In genomic region chr17:17075037-17075755, GRCh38 we compare ENCODE assay signal across 10 cellular contexts. TPM values are rescaled to one million over a fixed set of nuclear protein-coding genes. Genes with fewer than 3 reads are reported as not detected.
DNase-seq lines count a peak whose midpoint lies in the region; ATAC-seq, FAIRE-seq and TF ChIP-seq lines count a peak whose summit lies in the region.
"Had no signal": no experiment of that assay in that cellular context is flagged by ENCODE, and none has a peak within 500 bp of the region (broad histone marks: within the 10 kb centered on the region; RNA-seq: fewer than 3 reads in every experiment).

No MANE protein-coding gene starts in this region.

- TF ChIP-seq RAD21 in liver (IDR thresholded peaks at IDR 0.05) (peak in 1 of 2 donors; percentile 35), HepG2 (CRISPR knock-in tag; IDR thresholded peaks at IDR 0.05) (no peak)

- no peak overlapping the region for H3K4me3 Mint-ChIP-seq in central memory CD8-positive, alpha-beta T cell
- H3K4me3 Mint-ChIP-seq: GM23338 had no signal

- H4K91ac ChIP-seq in neuronal stem cell (ENCODE audit: low read depth, low read length, poor library complexity) = no peak overlapping the region

- H3K9me3 Mint-ChIP-seq in central memory CD8-positive, alpha-beta T cell = no peaks in the 10 kb centered on the region
- H3K9me3 Mint-ChIP-seq: GM23338 had no signal

- H3K9me3 ChIP-seq in liver (ENCODE audit: control insufficient read depth in 4 of 4, low read length in 3 of 4) = no peaks in the 10 kb centered on the region
- H3K9me3 ChIP-seq in HepG2 (ENCODE audit: low read length) = no peaks in the 10 kb centered on the region
- no peaks in the 10 kb centered on the region for H3K9me3 ChIP-seq in left lung
- no peaks in the 10 kb centered on the region for H3K9me3 ChIP-seq in uterus
- peaks cover 0 to 5% of the 10 kb centered on the region in 2 donors for H3K9me3 ChIP-seq in neuronal stem cell (replicated peaks in 1 of 2; ENCODE audit: control insufficient read depth in 2 of 2, insufficient read depth in 1 of 2, low read depth in 1 of 2, low read length in 2 of 2)
- H3K9me3 ChIP-seq: right lobe of liver had no signal

- no peak for FAIRE-seq in HepG2 (lab: Jason Lieb, UNC)

- no peak overlapping the region for H2AK5ac ChIP-seq in neuronal stem cell (ENCODE audit: low read depth, low read length)

- H3K27ac Mint-ChIP-seq in central memory CD8-positive, alpha-beta T cell (ENCODE audit: low read depth) = peak overlapping the region; percentile 39
- H3K27ac Mint-ChIP-seq: GM23338 had no signal

- H3K23ac ChIP-seq in neuronal stem cell (ENCODE audit: low read depth, low read length, poor library complexity) = no peak overlapping the region

- H3K79me1 ChIP-seq in neuronal stem cell (ENCODE audit: low read depth, low read length) = peaks cover 10% of the 10 kb centered on the region

- H3K4ac ChIP-seq in neuronal stem cell (ENCODE audit: low read length) = no peak overlapping the region

- no peak for TF ChIP-seq EP300 in HepG2 (IDR thresholded peaks at IDR 0.05; ENCODE audit: low read depth in 2 of 2, low read length in 2 of 2)
- no peak for TF ChIP-seq EP300 in HepG2 (CRISPR knock-in tag; IDR thresholded peaks at IDR 0.05; ENCODE audit: borderline replicate concordance)

- no peak overlapping the region for H3K14ac ChIP-seq in neuronal stem cell (ENCODE audit: low read length)

- H3K27me3 Mint-ChIP-seq in central memory CD8-positive, alpha-beta T cell = no peaks in the 10 kb centered on the region

- peaks cover 15% of the 10 kb centered on the region for H3K79me2 ChIP-seq in HepG2 (ENCODE audit: insufficient read depth, low read length)

- peaks cover 28 to 82% (median 59%) of the 10 kb centered on the region in 4 donors for H3K4me1 ChIP-seq in liver (ENCODE audit: control insufficient read depth in 4 of 4, insufficient read depth in 4 of 4, low read length in 3 of 4)
- peaks cover 48% of the 10 kb centered on the region for H3K4me1 ChIP-seq in HepG2 (ENCODE audit: insufficient read depth, low read length)
- H3K4me1 ChIP-seq in left lung = peaks cover 37 to 59% of the 10 kb centered on the region in 2 donors
- peaks cover 12 to 39% of the 10 kb centered on the region in 2 donors for H3K4me1 ChIP-seq in uterus
- peaks cover 7 to 12% of the 10 kb centered on the region in 2 donors for H3K4me1 ChIP-seq in neuronal stem cell (ENCODE audit: control insufficient read depth in 2 of 2, insufficient read depth in 1 of 2, low read depth in 1 of 2, low read length in 2 of 2)

- ATAC-seq in HepG2 (no peak), left lung (no peak), GM18870 (IDR thresholded peaks at IDR 0.05; ENCODE audit: unreplicated experiment) (no peak)
- ATAC-seq in central memory CD8-positive, alpha-beta T cell (replicated peaks; ENCODE audit: extremely low read depth, poor library complexity, severe bottlenecking) = peak; percentile 79
- ATAC-seq: GM23338 had no signal

- H2AFZ ChIP-seq in HepG2 (ENCODE audit: low read length) (no peak overlapping the region), neuronal stem cell (ENCODE audit: low read length) (no peak overlapping the region)
- H2AFZ ChIP-seq: GM23338 had no signal

- no peak overlapping the region for H2BK120ac ChIP-seq in neuronal stem cell (ENCODE audit: low read depth, low read length)

- H3K18ac ChIP-seq in neuronal stem cell (ENCODE audit: low read length) = no peak overlapping the region

- no peak overlapping the region for H3K4me3 ChIP-seq in liver (ENCODE audit: low read depth in 1 of 3, low read length in 3 of 3)
- no peak overlapping the region for H3K4me3 ChIP-seq in HepG2 (replicated peaks in 1 of 3; ENCODE audit: insufficient read depth in 1 of 3, low read depth in 2 of 3, low read length in 3 of 3)
- no peak overlapping the region for H3K4me3 ChIP-seq in left lung
- H3K4me3 ChIP-seq in uterus = no peak overlapping the region
- no peak overlapping the region for H3K4me3 ChIP-seq in neuronal stem cell (ENCODE audit: low read length in 2 of 2)
- H3K4me3 ChIP-seq: GM23338, right lobe of liver had no signal

- TF ChIP-seq POLR2A in HepG2 (IDR thresholded peaks at IDR 0.05; ENCODE audit: insufficient read depth in 1 of 2, low read depth in 2 of 2, low read length in 2 of 2) (no peak), uterus (IDR thresholded peaks at IDR 0.05) (no peak)

- no peak overlapping the region for H4K8ac ChIP-seq in neuronal stem cell (ENCODE audit: low read depth, low read length)

- 56% methylated on average over 10 of the region's 10 CpGs for WGBS in liver
- 95% methylated on average over 10 of the region's 10 CpGs for WGBS in HepG2 (ENCODE audit: low lambda C conversion rate)
- no CpG with 5 or more reads among the region's 10 CpGs for whole genome bisulfite sequencing in neuronal stem cell (ENCODE audit: extremely low coverage in 2 of 2, insufficient read length in 2 of 2, insufficient replicate concordance in 1 of 2), 2 donors

- H2BK12ac ChIP-seq in neuronal stem cell (ENCODE audit: low read length) = no peak overlapping the region

- no peak for DNase-seq in HepG2 (ENCODE audit: low spot score)
- no peak for DNase-seq in central memory CD8-positive, alpha-beta T cell (ENCODE audit: low spot score in 2 of 2)
- DNase-seq in left lung = peak in 1 of 2 donors; percentile 32
- DNase-seq in uterus = peak; percentile 77 to 78
- no peak for DNase-seq in neuronal stem cell (ENCODE audit: low spot score)
- DNase-seq in stimulated activated CD4-positive, alpha-beta T cell treated with anti-CD3 and anti-CD28 coated beads, Interleukin-2, amount 100 ng/mL, for 48 hours = no peak

- CTCF ChIA-PET in HepG2 (lab: Yijun Ruan, JAX; ENCODE audit: low intra/inter-chr PET ratio, low total read pairs) = no interaction called here

- no peak overlapping the region for H2BK5ac ChIP-seq in neuronal stem cell (ENCODE audit: low read length)

- H3K27me3 ChIP-seq in liver (ENCODE audit: control insufficient read depth in 4 of 4, insufficient read depth in 4 of 4, low read length in 3 of 4) (no peaks in the 10 kb centered on the region), HepG2 (ENCODE audit: control insufficient read depth in 1 of 2, insufficient read depth in 2 of 2, low read length in 2 of 2) (no peaks in the 10 kb centered on the region), left lung (no peaks in the 10 kb centered on the region), uterus (no peaks in the 10 kb centered on the region), neuronal stem cell (ENCODE audit: control insufficient read depth in 3 of 3, insufficient read depth in 3 of 3, low read depth in 1 of 3, low read length in 3 of 3) (no peaks in the 10 kb centered on the region)
- H3K27me3 ChIP-seq: right lobe of liver had no signal

- H3K9ac ChIP-seq in liver (ENCODE audit: low read depth in 1 of 2, low read length in 2 of 2) (no peak overlapping the region), HepG2 (ENCODE audit: insufficient read depth, low read depth, low read length) (no peak overlapping the region), neuronal stem cell (ENCODE audit: low read depth, low read length, poor library complexity) (no peak overlapping the region)

- POLR2A ChIA-PET in HepG2 (lab: Yijun Ruan, JAX) = no interaction called here

- H4K20me1 ChIP-seq in HepG2 (ENCODE audit: insufficient read depth, low read length) = no peaks in the 10 kb centered on the region

- H3K4me2 ChIP-seq in HepG2 (ENCODE audit: low read depth, low read length) (no peak overlapping the region), neuronal stem cell (ENCODE audit: insufficient read depth, low read length, poor library complexity, severe bottlenecking) (no peak overlapping the region)
- H3K4me2 ChIP-seq: GM23338 had no signal

- H3K27ac ChIP-seq in liver (ENCODE audit: low read depth in 1 of 2, low read length in 2 of 2) (peak overlapping the region; percentile 5 to 42), HepG2 (ENCODE audit: extremely low read length, insufficient read depth, low read length) (no peak overlapping the region), left lung (peak overlapping the region; percentile 13 to 39), uterus (peak overlapping the region; percentile 12 to 56), neuronal stem cell (replicated peaks; ENCODE audit: low read length) (no peak overlapping the region)
- H3K27ac ChIP-seq: right lobe of liver had no signal

- H3K4me1 Mint-ChIP-seq in central memory CD8-positive, alpha-beta T cell = peaks cover 69% of the 10 kb centered on the region

- in situ Hi-C loops in HepG2 (cut with HindIII; ENCODE audit: extremely low pct_ligation_motif_present, low pct_unique_long_range_greater_than_20kb) = no loop called here

- no peak overlapping the region for H2BK15ac ChIP-seq in neuronal stem cell (ENCODE audit: low read length)

- intact Hi-C loops in HepG2 (cut with micrococcal nuclease; ENCODE audit: unreplicated experiment) = loop anchor here (5.0 kb wide), 1 partner anchor 33 kb away; the partner anchor contains the start of gene MPRIP
- intact Hi-C loops in left lung (cut with DNase I) = no loop called here
- intact Hi-C loops in uterus (cut with DNase I; ENCODE audit: low total_unique reads) = no loop called here

- peaks cover 29% of the 10 kb centered on the region for H3K36me3 Mint-ChIP-seq in central memory CD8-positive, alpha-beta T cell (ENCODE audit: insufficient read depth)

- BruUV-seq in HepG2 (replicated peaks; lab: Mats Ljungman, UMichigan) = no TSS peak

- H3K36me3 ChIP-seq in liver (ENCODE audit: control insufficient read depth in 4 of 4, insufficient read depth in 3 of 4, low read depth in 1 of 4, low read length in 3 of 4) = peaks cover 0 to 2% (median 0%) of the 10 kb centered on the region in 4 donors
- H3K36me3 ChIP-seq in HepG2 (replicated peaks in 1 of 2; ENCODE audit: control insufficient read depth in 1 of 2, insufficient read depth in 2 of 2, low read length in 2 of 2) = peaks cover 3 to 25% of the 10 kb centered on the region in 2 experiments; a peak in 2 of 5 replicates
- H3K36me3 ChIP-seq in left lung = peaks cover 0 to 44% of the 10 kb centered on the region in 2 donors
- no peaks in the 10 kb centered on the region for H3K36me3 ChIP-seq in uterus
- peaks cover 6 to 67% of the 10 kb centered on the region in 2 donors for H3K36me3 ChIP-seq in neuronal stem cell (replicated peaks in 1 of 2; ENCODE audit: control insufficient read depth in 2 of 2, insufficient read depth in 2 of 2, low read length in 2 of 2)
- H3K36me3 ChIP-seq: right lobe of liver had no signal

- TF ChIP-seq CTCF in liver (IDR thresholded peaks at IDR 0.05; ENCODE audit: low read depth, low read length, missing input control) (no peak), HepG2 (CRISPR knock-in tag; IDR thresholded peaks at IDR 0.05) (no peak), left lung (IDR thresholded peaks at IDR 0.05) (no peak), uterus (IDR thresholded peaks at IDR 0.05) (no peak)

RNA-seq across cellular contexts. Expression of gene MPRIP, which starts 32.9 kb away (rescaled TPM):
- total RNA-seq in liver = 10 to 100 TPM; 31.5 to 61.9 TPM
- polyA plus RNA-seq in liver = 10 to 100 TPM; 21.2 to 37.9 TPM
- 43.6 and 50.2 TPM in 2 replicates for total RNA-seq in HepG2 (2016; rRNA removed; fragmentation: Illumina TruSeq; extraction: Trizol)
- 15.5 and 22.4 TPM in 2 replicates for total RNA-seq in HepG2 (2016; cell fraction: cytosol; rRNA removed; fragmentation: Illumina TruSeq; extraction: Trizol; ENCODE audit: low read depth)
- 35.4 and 49.2 TPM in 2 replicates for total RNA-seq in HepG2 (2016; cell fraction: insoluble cytoplasmic fraction; rRNA removed; fragmentation: Illumina TruSeq; extraction: Trizol)
- total RNA-seq in HepG2 (2016; cell fraction: membrane; rRNA removed; fragmentation: Illumina TruSeq; extraction: Trizol) = 44.2 and 45.8 TPM in 2 replicates
- 44.0 and 52.2 TPM in 2 replicates for total RNA-seq in HepG2 (2016; cell fraction: nucleus; rRNA removed; fragmentation: Illumina TruSeq; extraction: Trizol)
- polyA plus RNA-seq in HepG2 (2011; rRNA removed) = 42.9 and 52.4 TPM in 2 replicates
- polyA plus RNA-seq in HepG2 (2011; cell fraction: cytosol; rRNA removed) = 27.7 and 33.6 TPM in 2 replicates
- polyA plus RNA-seq in HepG2 (2011; cell fraction: nucleus; rRNA removed) = 64.4 and 73.7 TPM in 2 replicates
- 45.3 and 47.7 TPM in 2 replicates for polyA plus RNA-seq in HepG2 (2012)
- 21.2 and 23.7 TPM in 2 replicates for polyA plus RNA-seq in HepG2 (2016; cell fraction: cytosol; fragmentation: Illumina TruSeq; extraction: Trizol; ENCODE audit: low read depth)
- polyA plus RNA-seq in HepG2 (2016; cell fraction: insoluble cytoplasmic fraction; fragmentation: Illumina TruSeq; extraction: Trizol; ENCODE audit: low read depth) = 54.0 and 64.3 TPM in 2 replicates
- 40.8 and 46.7 TPM in 2 replicates for polyA plus RNA-seq in HepG2 (2016; cell fraction: membrane; fragmentation: Illumina TruSeq; extraction: Trizol; ENCODE audit: low read depth)
- 98.9 and 100 TPM in 2 replicates for polyA plus RNA-seq in HepG2 (2016; cell fraction: nucleus; fragmentation: Illumina TruSeq; extraction: Trizol; ENCODE audit: insufficient read depth, low read depth)
- polyA minus RNA-seq in HepG2 (2011; rRNA and poly(A)+ RNA removed; ENCODE audit: low replicate concordance) = 85.4 and 275 TPM in 2 replicates
- 31.4 and 37.0 TPM in 2 replicates for polyA minus RNA-seq in HepG2 (2011; cell fraction: cytosol; rRNA and poly(A)+ RNA removed)
- 58.5 and 70.9 TPM in 2 replicates for polyA minus RNA-seq in HepG2 (2011; cell fraction: nucleus; rRNA and poly(A)+ RNA removed)
- 100 to 1,000 TPM; 259 to 338 TPM for total RNA-seq in left lung
- total RNA-seq in uterus = 100 to 1,000 TPM in 2 of 4 donors, 10 to 100 TPM in 2; 61.5 to 407 (median 103) TPM
- 67.7 TPM for polyA plus RNA-seq in neuronal stem cell (2013, experiment 1 of 2)
- 72.4 TPM for polyA plus RNA-seq in neuronal stem cell (2013, experiment 2 of 2)

Comparison
In these comparisons a context has a peak if more than half of its experiments do, and no peak if none do; other contexts are left out.
1. H3K27ac ChIP-seq: peak in liver (2 of 2), left lung (2 of 2) and uterus (2 of 2); none in HepG2 (single experiment) and neuronal stem cell (single experiment).
2. DNase-seq: peak in uterus (2 of 2); none in HepG2 (single experiment), central memory CD8-positive, alpha-beta T cell (0 of 2), neuronal stem cell (single experiment) and stimulated activated CD4-positive, alpha-beta T cell treated with anti-CD3 and anti-CD28 coated beads, Interleukin-2, amount 100 ng/mL, for 48 hours (0 of 2).